8 cellular contexts compared by ENCODE assay signal in the genomic region with DNA sequence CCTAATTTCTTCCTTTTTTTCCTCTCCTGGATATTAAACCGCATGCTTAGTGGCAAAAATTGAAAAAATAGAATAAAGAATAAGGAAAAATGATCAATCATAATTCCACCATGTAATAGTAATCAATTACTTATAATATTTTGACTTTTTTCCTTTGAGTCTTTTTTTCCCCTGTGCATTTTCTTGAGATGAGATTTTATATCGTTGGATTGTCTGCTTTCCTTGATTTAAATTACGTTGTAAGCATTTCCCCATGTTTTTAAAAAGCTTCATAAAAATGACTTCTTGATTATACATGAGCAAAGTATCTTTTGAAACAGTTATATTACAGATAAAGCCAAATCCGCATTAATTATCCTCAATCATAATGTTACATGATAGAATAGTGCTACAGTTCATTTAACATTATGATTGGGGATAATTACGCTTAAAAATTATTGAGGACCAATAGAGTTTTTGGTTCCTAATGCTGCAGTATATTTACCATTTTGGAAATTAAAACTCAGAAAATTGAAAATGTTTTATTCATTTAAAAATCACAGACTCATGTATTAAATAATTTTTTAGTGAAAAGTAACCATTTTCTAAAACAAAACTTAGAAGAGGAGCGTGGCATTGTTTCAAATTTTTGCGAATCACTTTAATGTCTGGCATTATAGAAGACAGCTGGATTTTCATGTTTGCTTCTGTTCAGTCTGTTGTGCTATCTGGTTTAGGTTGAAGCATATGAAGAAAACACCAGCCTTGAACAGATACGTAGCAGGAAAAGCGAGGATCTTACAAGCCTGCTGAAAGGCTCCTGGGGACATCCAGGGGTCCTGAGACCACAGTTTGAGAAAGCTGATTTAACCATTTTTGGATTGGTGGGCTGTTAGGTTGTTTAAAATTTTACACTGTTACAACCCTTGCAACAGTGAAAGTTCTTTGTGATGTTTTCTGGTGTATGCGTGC. TPM values are rescaled to one million over a fixed set of nuclear protein-coding genes. Genes with fewer than 3 reads are reported as not detected.
DNase-seq lines count a peak whose midpoint lies in the region; ATAC-seq and TF ChIP-seq lines count a peak whose summit lies in the region.

No MANE protein-coding gene starts in this region.

- H3K4me1 ChIP-seq in left lung: peaks cover 6 to 57% of the 10 kb centered on the region in 2 donors
- peaks cover 0 to 41% (median 15%) of the 10 kb centered on the region in 4 donors for H3K4me1 ChIP-seq in tibial nerve

- H3K4me3 ChIP-seq in left lung (peak overlapping the region; percentile 96 to 97), tibial nerve (peak overlapping the region; percentile 80 to 97 (median 88))

- H3K27ac ChIP-seq in left lung (peak overlapping the region; percentile 96 to 100), tibial nerve (peak overlapping the region in 3 of 4 donors; percentile 98 to 99 (median 98))

- TF ChIP-seq POLR2A in tibial nerve (IDR thresholded peaks at IDR 0.05): no peak

- 22 to 29% methylated on average over 10 of the region's 10 CpGs for WGBS in tibial nerve, 2 donors

- peaks cover 2 to 3% of the 10 kb centered on the region in 2 donors for H3K36me3 Mint-ChIP-seq in activated T-cell treated with anti-CD3 and anti-CD28 coated beads, Interleukin-2, amount 50 U/mL, for 72 hours (ENCODE audit: insufficient read depth in 2 of 2)
- peaks cover 3% of the 10 kb centered on the region for H3K36me3 Mint-ChIP-seq in activated naive CD8-positive, alpha-beta T cell treated with anti-CD3 and anti-CD28 coated beads, Interleukin-2, amount 10 ng/mL, durations not matched to agents 7 days and 5 days

- peak overlapping the region; percentile 92 to 96 for H3K4me3 Mint-ChIP-seq in activated T-cell treated with anti-CD3 and anti-CD28 coated beads, Interleukin-2, amount 50 U/mL, for 72 hours
- peak overlapping the region; percentile 97 for H3K4me3 Mint-ChIP-seq in activated naive CD8-positive, alpha-beta T cell treated with anti-CD3 and anti-CD28 coated beads, Interleukin-2, amount 10 ng/mL, durations not matched to agents 7 days and 5 days

- H3K27me3 ChIP-seq in left lung (no peaks in the 10 kb centered on the region), tibial nerve (no peaks in the 10 kb centered on the region)

- H3K27me3 Mint-ChIP-seq in activated T-cell treated with anti-CD3 and anti-CD28 coated beads, Interleukin-2, amount 50 U/mL, for 72 hours (ENCODE audit: low read depth): no peaks in the 10 kb centered on the region
- no peaks in the 10 kb centered on the region for H3K27me3 Mint-ChIP-seq in activated naive CD8-positive, alpha-beta T cell treated with anti-CD3 and anti-CD28 coated beads, Interleukin-2, amount 10 ng/mL, durations not matched to agents 7 days and 5 days

- ATAC-seq in activated T-cell treated with anti-CD3 and anti-CD28 coated beads, Interleukin-2, amount 50 U/mL, for 72 hours (replicated peaks in 1 of 2): no peak
- ATAC-seq in activated naive CD8-positive, alpha-beta T cell treated with anti-CD3 and anti-CD28 coated beads, Interleukin-2, amount 10 ng/mL, durations not matched to agents 7 days and 5 days (ENCODE audit: low read depth): no peak
- no peak for ATAC-seq in left lung

- TF ChIP-seq EP300 in tibial nerve (IDR thresholded peaks at IDR 0.05): no peak

- H3K36me3 ChIP-seq in left lung (no peaks in the 10 kb centered on the region), tibial nerve (peaks cover 0 to 5% (median 0%) of the 10 kb centered on the region in 3 donors)

- no peak for DNase-seq in activated T-cell treated with anti-CD3 and anti-CD28 coated beads, Interleukin-2, amount 50 U/mL, for 72 hours
- DNase-seq in activated T-cell treated with anti-CD3 and anti-CD28 coated beads, Interleukin-2, amount 50 U/mL, for 1 hour: no peak
- DNase-seq in activated naive CD8-positive, alpha-beta T cell treated with anti-CD3 and anti-CD28 coated beads, Interleukin-2, amount 10 ng/mL, durations not matched to agents 7 days and 5 days: no peak
- DNase-seq in left lung (no peak), tibial nerve (ENCODE audit: low spot score in 2 of 2) (no peak), NCI-H2029 (lab: John Stamatoyannopoulos, UW) (no peak), NCI-H226 (no peak)
- DNase-seq in activated CD4-positive, CD25-positive, alpha-beta regulatory T cell (lab: John Stamatoyannopoulos, UW): no peak

- POLR2A ChIA-PET in activated naive CD8-positive, alpha-beta T cell treated with anti-CD3 and anti-CD28 coated beads, Interleukin-2, amount 10 ng/mL, durations not matched to agents 7 days and 5 days (lab: Charles Lee): no interaction called here

- peak overlapping the region; percentile 75 for H3K27ac Mint-ChIP-seq in activated T-cell treated with anti-CD3 and anti-CD28 coated beads, Interleukin-2, amount 50 U/mL, for 72 hours
- no peak overlapping the region for H3K27ac Mint-ChIP-seq in activated naive CD8-positive, alpha-beta T cell treated with anti-CD3 and anti-CD28 coated beads, Interleukin-2, amount 10 ng/mL, durations not matched to agents 7 days and 5 days

- intact Hi-C loops in left lung (cut with DNase I): no loop called here

- H3K9me3 Mint-ChIP-seq in activated T-cell treated with anti-CD3 and anti-CD28 coated beads, Interleukin-2, amount 50 U/mL, for 72 hours: no peaks in the 10 kb centered on the region
- H3K9me3 Mint-ChIP-seq in activated naive CD8-positive, alpha-beta T cell treated with anti-CD3 and anti-CD28 coated beads, Interleukin-2, amount 10 ng/mL, durations not matched to agents 7 days and 5 days: no peaks in the 10 kb centered on the region

- peaks cover 22% of the 10 kb centered on the region for H3K4me1 Mint-ChIP-seq in activated T-cell treated with anti-CD3 and anti-CD28 coated beads, Interleukin-2, amount 50 U/mL, for 72 hours (ENCODE audit: low read depth)
- peaks cover 12% of the 10 kb centered on the region for H3K4me1 Mint-ChIP-seq in activated naive CD8-positive, alpha-beta T cell treated with anti-CD3 and anti-CD28 coated beads, Interleukin-2, amount 10 ng/mL, durations not matched to agents 7 days and 5 days

- no peak for TF ChIP-seq CTCF in left lung (IDR thresholded peaks at IDR 0.05)
- no peak for TF ChIP-seq CTCF in tibial nerve (IDR thresholded peaks at IDR 0.05)

- H3K9me3 ChIP-seq in left lung: no peaks in the 10 kb centered on the region
- H3K9me3 ChIP-seq in tibial nerve: no peaks in the 10 kb centered on the region

RNA-seq across cellular contexts. Expression of a gene that starts 1.4 kb away (rescaled TPM):
- 10 to 100 TPM; 11.3 to 17.8 TPM for total RNA-seq in activated T-cell treated with anti-CD3 and anti-CD28 coated beads, Interleukin-2, amount 50 U/mL, for 72 hours
- total RNA-seq in activated naive CD8-positive, alpha-beta T cell treated with anti-CD3 and anti-CD28 coated beads, Interleukin-2, amount 10 ng/mL, durations not matched to agents 7 days and 5 days: 10 to 100 TPM; 17.4 to 20.8 TPM
- total RNA-seq in left lung: 10 to 100 TPM; 56.3 to 58.5 TPM
- 10 to 100 TPM; 30.2 to 43.2 (median 36.6) TPM for total RNA-seq in tibial nerve
